9 cellular contexts compared by ENCODE assay signal in genomic region chr20:52104546-52105044, GRCh38.
DNase-seq lines count a peak whose midpoint lies in the region; ATAC-seq and TF ChIP-seq lines count a peak whose summit lies in the region.
"Had no signal": no experiment of that assay in that cellular context is flagged by ENCODE, and none has a peak within 500 bp of the region (broad histone marks: within the 10 kb centered on the region; RNA-seq: fewer than 3 reads in every experiment).

No MANE protein-coding gene starts in this region.

- 0 to 2% methylated on average over 4 to 10 of the region's 38 CpGs for WGBS in gastroesophageal sphincter (ENCODE audit: low coverage in 1 of 2), 2 donors
- 2% methylated on average over 32 of the region's 38 CpGs for WGBS in prostate gland

- TF ChIP-seq CTCF in gastroesophageal sphincter (IDR thresholded peaks at IDR 0.05) (no peak), prostate gland (IDR thresholded peaks at IDR 0.05) (no peak)

- H3K9me3 ChIP-seq in T-helper 17 cell (ENCODE audit: control insufficient read depth, low read length, poor library complexity, severe bottlenecking) (no peaks in the 10 kb centered on the region), gastroesophageal sphincter (no peaks in the 10 kb centered on the region), prostate gland (no peaks in the 10 kb centered on the region)

- peak overlapping the region; percentile 87 for H3K4me3 Mint-ChIP-seq in T-helper 17 cell

- no peak for TF ChIP-seq EP300 in gastroesophageal sphincter (IDR thresholded peaks at IDR 0.05)

- H3K27me3 ChIP-seq in gastroesophageal sphincter = peaks cover 40% of the 10 kb centered on the region
- H3K27me3 ChIP-seq in prostate gland (replicated peaks; ENCODE audit: insufficient read depth) = no peaks in the 10 kb centered on the region

- H3K4me1 ChIP-seq in gastroesophageal sphincter = peaks cover 0 to 31% (median 24%) of the 10 kb centered on the region in 3 donors
- no peaks in the 10 kb centered on the region for H3K4me1 ChIP-seq in prostate gland (replicated peaks)

- H3K36me3 Mint-ChIP-seq in T-helper 17 cell (ENCODE audit: low read depth) = peaks cover 2% of the 10 kb centered on the region

- TF ChIP-seq POLR2A in gastroesophageal sphincter (IDR thresholded peaks at IDR 0.05) (no peak), prostate gland (IDR thresholded peaks at IDR 0.05) (no peak)

- H3K27ac ChIP-seq in gastroesophageal sphincter (no peak overlapping the region), prostate gland (peak overlapping the region in 1 of 2 donors; percentile 7)

- H3K4me3 ChIP-seq in gastroesophageal sphincter = peak overlapping the region; percentile 5 to 55
- peak overlapping the region; percentile 30 to 34 for H3K4me3 ChIP-seq in prostate gland
- H3K4me3 ChIP-seq: lung had no signal

- H3K36me3 ChIP-seq in gastroesophageal sphincter = no peaks in the 10 kb centered on the region
- H3K36me3 ChIP-seq in prostate gland = no peaks in the 10 kb centered on the region

- no peak overlapping the region for H3K27ac Mint-ChIP-seq in T-helper 17 cell

- H3K27me3 Mint-ChIP-seq in T-helper 17 cell = peaks cover 34% of the 10 kb centered on the region

- intact Hi-C loops in prostate gland (cut with DNase I) = no loop called here
- intact Hi-C loops in posterior cingulate gyrus (cut with DNase I) = no loop called here

- H3K4me1 Mint-ChIP-seq in T-helper 17 cell = peaks cover 13% of the 10 kb centered on the region

- ATAC-seq in T-helper 17 cell = no peak
- no peak for ATAC-seq in gastroesophageal sphincter
- no peak for ATAC-seq in HG02938 (IDR thresholded peaks at IDR 0.05; ENCODE audit: unreplicated experiment)

- DNase-seq in EH (ENCODE audit: low read depth) = peak; percentile 26
- no peak for DNase-seq in T-helper 17 cell
- no peak for DNase-seq in prostate gland (ENCODE audit: low spot score)
- no peak for DNase-seq in RKO (ENCODE audit: low spot score)
- no peak for DNase-seq in effector CD8-positive, alpha-beta T cell (lab: John Stamatoyannopoulos, UW)
- DNase-seq in posterior cingulate gyrus = no peak
